In genomic region chr20:5078399-5078958, GRCh38 we compare ENCODE assay signal across 8 cellular contexts. TPM values are rescaled to one million over a fixed set of nuclear protein-coding genes. Genes with fewer than 3 reads are reported as not detected.
DNase-seq lines count a peak whose midpoint lies in the region; ATAC-seq, FAIRE-seq and TF ChIP-seq lines count a peak whose summit lies in the region.

No MANE protein-coding gene starts in this region.

- POLR2A ChIA-PET in HEK293T (lab: Yijun Ruan, JAX): no interaction called here

- H3K27me3 ChIP-seq in fibroblast of lung (ENCODE audit: control insufficient read depth, insufficient read depth, low read length) (no peaks in the 10 kb centered on the region), gastrocnemius medialis (no peaks in the 10 kb centered on the region)

- peak overlapping the region; percentile 13 for H2AFZ ChIP-seq in fibroblast of lung (ENCODE audit: low read length)

- peak overlapping the region in 2 of 4 experiments; percentile 42 to 51 for H3K4me3 ChIP-seq in fibroblast of lung (replicated peaks in 1 of 4; ENCODE audit: control extremely low read depth in 1 of 4, insufficient read depth in 1 of 4, low read depth in 3 of 4, low read length in 4 of 4)
- peak overlapping the region in 2 of 4 donors; percentile 13 to 19 for H3K4me3 ChIP-seq in gastrocnemius medialis

- peak; percentile 96 for FAIRE-seq in GM12891 (lab: Jason Lieb, UNC)

- H3K27ac ChIP-seq in fibroblast of lung (ENCODE audit: insufficient read depth, low read length) (peak overlapping the region; percentile 58), gastrocnemius medialis (peak overlapping the region; percentile 33 to 64 (median 51))

- intact Hi-C loops in gastrocnemius medialis (cut with DNase I; ENCODE audit: low total_unique reads): no loop called here

- no peaks in the 10 kb centered on the region for H3K79me2 ChIP-seq in fibroblast of lung (ENCODE audit: control insufficient read depth, insufficient read depth, low read length)

- H3K36me3 ChIP-seq in fibroblast of lung (ENCODE audit: control insufficient read depth, insufficient read depth, low read length): no peaks in the 10 kb centered on the region
- no peaks in the 10 kb centered on the region for H3K36me3 ChIP-seq in gastrocnemius medialis

- peak overlapping the region; percentile 38 for H3K4me2 ChIP-seq in fibroblast of lung (ENCODE audit: extremely low read depth, insufficient read depth, low read length)

- no peak for TF ChIP-seq POLR2A in GM12891 (IDR thresholded peaks at IDR 0.05; ENCODE audit: low read depth, low read length)
- no peak for TF ChIP-seq POLR2A in gastrocnemius medialis (IDR thresholded peaks at IDR 0.05)

- in situ Hi-C loops in gastrocnemius medialis (cut with MboI; ENCODE audit: low sequenced_read_pairs in 4 of 4): no loop called here

- ATAC-seq in HG02588 (IDR thresholded peaks at IDR 0.05; ENCODE audit: unreplicated experiment) (peak; percentile 96), gastrocnemius medialis (peak; percentile 56 to 66)

- H3K4me1 ChIP-seq in fibroblast of lung (ENCODE audit: control insufficient read depth, extremely low read depth, insufficient read depth, low read length) (peaks cover 2% of the 10 kb centered on the region), gastrocnemius medialis (peaks cover 1 to 11% of the 10 kb centered on the region in 2 donors)

- H3K9ac ChIP-seq in fibroblast of lung (ENCODE audit: insufficient read depth, low read length): no peak overlapping the region

- H3K9me3 ChIP-seq in fibroblast of lung (ENCODE audit: control insufficient read depth, insufficient read depth, low read depth, low read length): no peaks in the 10 kb centered on the region
- H3K9me3 ChIP-seq in gastrocnemius medialis: no peaks in the 10 kb centered on the region

- TF ChIP-seq CTCF in fibroblast of lung (conservative IDR thresholded peaks at IDR 0.05 in 1 of 2, IDR thresholded peaks at IDR 0.05 in 1 of 2; ENCODE audit: low read depth in 1 of 2, low read length in 2 of 2) (no peak), gastrocnemius medialis (IDR thresholded peaks at IDR 0.05 in 4 of 5, conservative IDR thresholded peaks at IDR 0.05 in 1 of 5) (no peak)

- no peaks in the 10 kb centered on the region for H4K20me1 ChIP-seq in fibroblast of lung (ENCODE audit: control insufficient read depth, extremely low read depth, insufficient read depth, low read length)

- DNase-seq in GM12891 (ENCODE audit: insufficient read length, low spot score): peak; percentile 54
- DNase-seq in NCI-H2029 treated with DMSO at 0.1 percent for 48 hours (lab: John Stamatoyannopoulos, UW): peak; percentile 27
- peak; percentile 13 to 52 (median 41) for DNase-seq in activated CD8-positive, alpha-beta memory T cell treated with anti-CD3 and anti-CD28 coated beads for 48 hours (ENCODE audit: low read depth in 2 of 3, low spot score in 2 of 3)
- DNase-seq in fibroblast of lung (ENCODE audit: low read depth in 2 of 2): peak; percentile 27 to 73
- DNase-seq in gastrocnemius medialis: peak; percentile 37 to 51
- no peak for DNase-seq in SW 1271 (lab: John Stamatoyannopoulos, UW)
- no peak for DNase-seq in HEK293T (ENCODE audit: extremely low spot score)

- CTCF ChIA-PET in HEK293T (lab: Yijun Ruan, JAX): no interaction called here

TF ChIP-seq in GM12891, 5 proteins besides CTCF, POLR2A, EP300 and RAD21:
- TF ChIP-seq POLR2AphosphoS5 (IDR thresholded peaks at IDR 0.05; ENCODE audit: low read depth, low read length) (peak; percentile 54; the same call in 1 of the 2 replicates), SPI1 (IDR thresholded peaks at IDR 0.05; ENCODE audit: low read depth, low read length) (peak; percentile 29; the same call in 1 of the 2 replicates), POU2F2 (IDR thresholded peaks at IDR 0.05; ENCODE audit: low read depth, low read length) (peak; percentile 83), TAF1 (IDR thresholded peaks at IDR 0.05; ENCODE audit: low read depth, low read length) (no peak; the same call in 1 of the 2 replicates), PAX5 (IDR thresholded peaks at IDR 0.05; ENCODE audit: insufficient read depth, low read length, severe bottlenecking) (peak; percentile 3)

TF ChIP-seq in HEK293T, 16 proteins besides CTCF, POLR2A, EP300 and RAD21:
- TF ChIP-seq FOXK2 (IDR thresholded peaks at IDR 0.05): no peak
- TF ChIP-seq SP1 (IDR thresholded peaks at IDR 0.05): no peak
- no peak for TF ChIP-seq NFRKB (IDR thresholded peaks at IDR 0.05)
- TF ChIP-seq SUZ12 (IDR thresholded peaks at IDR 0.05): no peak
- no peak for TF ChIP-seq CTBP1 (IDR thresholded peaks at IDR 0.05; ENCODE audit: borderline replicate concordance)
- no peak for TF ChIP-seq BHLHE40 (IDR thresholded peaks at IDR 0.05; ENCODE audit: borderline replicate concordance)
- TF ChIP-seq ELF4 (IDR thresholded peaks at IDR 0.05): no peak
- TF ChIP-seq LEF1 (IDR thresholded peaks at IDR 0.05; ENCODE audit: borderline replicate concordance): no peak
- no peak for TF ChIP-seq L3MBTL2 (conservative IDR thresholded peaks at IDR 0.05)
- TF ChIP-seq HDGF (IDR thresholded peaks at IDR 0.05; ENCODE audit: borderline replicate concordance): no peak
- TF ChIP-seq FOXA1 (IDR thresholded peaks at IDR 0.05): no peak
- no peak for TF ChIP-seq FOXM1 (IDR thresholded peaks at IDR 0.05; ENCODE audit: borderline replicate concordance)
- TF ChIP-seq PKNOX1 (IDR thresholded peaks at IDR 0.05): no peak
- no peak for TF ChIP-seq ZNF384 (IDR thresholded peaks at IDR 0.05)
- TF ChIP-seq TARDBP (IDR thresholded peaks at IDR 0.05): no peak
- no peak for TF ChIP-seq ARNT (IDR thresholded peaks at IDR 0.05)
TF ChIP-seq in HEK293T: peak in this region for 0.

RNA-seq across cellular contexts. Expression of gene TMEM230, which starts 34.4 kb away (rescaled TPM):
- 75.8 TPM for polyA plus RNA-seq in GM12891 (2012; ENCODE audit: low read depth, missing spikeins)
- total RNA-seq in fibroblast of lung: 75.8 and 106 TPM in 2 replicates
- polyA plus RNA-seq in fibroblast of lung: 198 and 205 TPM in 2 replicates
- 154 and 160 TPM in 2 replicates for polyA plus RNA-seq in fibroblast of lung (2012)
- polyA minus RNA-seq in fibroblast of lung (ENCODE audit: low replicate concordance): 49.5 and 66.0 TPM in 2 replicates
- 10 to 100 TPM; 59.6 to 87.5 (median 76.3) TPM for total RNA-seq in gastrocnemius medialis

RNA-seq across cellular contexts. Expression of gene PCNA, which starts 41.3 kb away (rescaled TPM):
- polyA plus RNA-seq in GM12891 (2012; ENCODE audit: low read depth, missing spikeins): 269 TPM
- total RNA-seq in fibroblast of lung: 75.6 and 81.4 TPM in 2 replicates
- 144 and 313 TPM in 2 replicates for polyA plus RNA-seq in fibroblast of lung
- polyA plus RNA-seq in fibroblast of lung (2012): 84.0 and 183 TPM in 2 replicates
- polyA minus RNA-seq in fibroblast of lung (ENCODE audit: low replicate concordance): 36.2 and 170 TPM in 2 replicates
- 10 to 100 TPM; 19.1 to 40.0 (median 25.4) TPM for total RNA-seq in gastrocnemius medialis

RNA-seq across cellular contexts. Expression of gene CDS2, which starts 48.3 kb away (rescaled TPM):
- 5.9 TPM for polyA plus RNA-seq in GM12891 (2012; ENCODE audit: low read depth, missing spikeins)
- total RNA-seq in fibroblast of lung (22.1 and 32.7 TPM in 2 replicates), gastrocnemius medialis (10 to 100 TPM in 3 of 4 donors, 1 to 10 TPM in 1; 9.0 to 18.5 (median 14.5) TPM)
- 42.0 and 59.7 TPM in 2 replicates for polyA plus RNA-seq in fibroblast of lung
- 16.3 and 23.6 TPM in 2 replicates for polyA plus RNA-seq in fibroblast of lung (2012)
- polyA minus RNA-seq in fibroblast of lung (ENCODE audit: low replicate concordance): 107 and 122 TPM in 2 replicates

Comparison
In these comparisons a context has a peak if more than half of its experiments do, and no peak if none do; other contexts are left out.
1. DNase-seq: peak in GM12891 (single experiment), NCI-H2029 treated with DMSO at 0.1 percent for 48 hours (single experiment), activated CD8-positive, alpha-beta memory T cell treated with anti-CD3 and anti-CD28 coated beads for 48 hours (3 of 3), fibroblast of lung (2 of 2) and gastrocnemius medialis (2 of 2); none in SW 1271 (0 of 2) and HEK293T (single experiment).